In genomic region chr2:26191316-26192159, GRCh38 we compare ENCODE assay signal across 14 cellular contexts.
"Had no signal": no experiment of that assay in that cellular context is flagged by ENCODE, and none has a peak within 500 bp of the region (broad histone marks: within the 10 kb centered on the region; RNA-seq: fewer than 3 reads in every experiment).

No MANE protein-coding gene starts in this region.

- H3K4me3 Mint-ChIP-seq: activated CD4-positive, alpha-beta T cell treated with anti-CD3 and anti-CD28 coated beads, Interleukin-2, amount 10 ng/mL, durations not matched to agents 24 days and 14 days; activated CD8-positive, alpha-beta memory T cell treated with anti-CD3 and anti-CD28 coated beads, Interleukin-2, amount 10 ng/mL, durations not matched to agents 7 days and 5 days; activated naive CD8-positive, alpha-beta T cell treated with anti-CD3 and anti-CD28 coated beads, Interleukin-2, amount 10 ng/mL, durations not matched to agents 7 days and 5 days; activated T-cell treated with anti-CD3 and anti-CD28 coated beads, Interleukin-2, amount 50 U/mL, for 4 hours had no signal

- H3K27ac ChIP-seq: left ventricle myocardium inferior, SJCRH30, skin epidermis, tibial artery, WERI-Rb-1 had no signal

- ATAC-seq: activated CD8-positive, alpha-beta memory T cell treated with anti-CD3 and anti-CD28 coated beads, Interleukin-2, amount 10 ng/mL, durations not matched to agents 7 days and 5 days; activated T-cell treated with anti-CD3 and anti-CD28 coated beads, Interleukin-2, amount 50 U/mL, for 4 hours had no signal

- DNase-seq: activated CD4-positive, alpha-beta T cell treated with anti-CD3 and anti-CD28 coated beads, Interleukin-2, amount 10 ng/mL, durations not matched to agents 24 days and 14 days; activated CD8-positive, alpha-beta memory T cell treated with anti-CD3 and anti-CD28 coated beads, Interleukin-2, amount 10 ng/mL, durations not matched to agents 7 days and 5 days; activated gamma-delta T cell; activated naive CD8-positive, alpha-beta T cell treated with anti-CD3 and anti-CD28 coated beads, Interleukin-2, amount 10 ng/mL, durations not matched to agents 7 days and 5 days; activated T-cell treated with anti-CD3 and anti-CD28 coated beads, Interleukin-2, amount 50 U/mL, for 4 hours; anterior cingulate cortex; foreskin melanocyte; left ventricle myocardium inferior; posterior cingulate gyrus; SJCRH30; T1000; tibial artery; WERI-Rb-1 had no signal

- H3K9me3 Mint-ChIP-seq: activated CD4-positive, alpha-beta T cell treated with anti-CD3 and anti-CD28 coated beads, Interleukin-2, amount 10 ng/mL, durations not matched to agents 24 days and 14 days; activated naive CD8-positive, alpha-beta T cell treated with anti-CD3 and anti-CD28 coated beads, Interleukin-2, amount 10 ng/mL, durations not matched to agents 7 days and 5 days; activated T-cell treated with anti-CD3 and anti-CD28 coated beads, Interleukin-2, amount 50 U/mL, for 4 hours had no signal

- H3K27ac Mint-ChIP-seq: activated CD4-positive, alpha-beta T cell treated with anti-CD3 and anti-CD28 coated beads, Interleukin-2, amount 10 ng/mL, durations not matched to agents 24 days and 14 days; activated CD8-positive, alpha-beta memory T cell treated with anti-CD3 and anti-CD28 coated beads, Interleukin-2, amount 10 ng/mL, durations not matched to agents 7 days and 5 days; activated naive CD8-positive, alpha-beta T cell treated with anti-CD3 and anti-CD28 coated beads, Interleukin-2, amount 10 ng/mL, durations not matched to agents 7 days and 5 days had no signal
